In the genomic region with DNA sequence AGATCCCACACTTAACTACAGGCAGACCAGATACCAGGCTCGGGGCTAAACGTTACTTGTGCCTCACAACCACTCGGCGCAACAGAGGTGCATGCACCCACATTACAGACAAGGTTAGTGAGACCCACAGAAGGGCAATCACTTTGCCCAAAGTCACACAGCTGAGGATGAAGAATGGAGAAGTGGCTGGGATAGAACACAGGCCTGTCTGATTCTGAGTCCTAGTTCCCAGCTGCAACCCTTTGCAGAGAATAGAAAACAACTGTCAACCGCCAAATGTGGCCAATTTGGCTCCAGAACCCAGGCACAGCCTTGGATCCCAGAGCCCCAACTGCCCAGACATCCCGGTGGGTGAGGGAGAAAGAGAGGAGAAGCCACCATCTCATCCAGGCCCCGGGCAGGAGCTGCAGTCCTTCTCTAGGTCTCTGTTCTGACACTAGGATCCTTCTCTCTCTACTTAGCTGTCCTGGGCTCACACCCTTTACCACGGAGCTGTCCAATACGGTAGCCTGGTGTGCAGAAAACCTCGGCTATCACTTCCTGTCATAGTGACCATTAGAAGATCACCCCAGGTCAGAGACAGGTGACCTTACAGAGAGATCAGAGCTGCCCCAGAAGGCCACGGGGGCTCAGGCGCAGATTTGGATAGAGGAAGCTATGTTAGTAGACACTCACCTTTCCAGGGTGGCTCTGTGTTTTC, we compare ENCODE assay signal across 1 cellular context.
TF ChIP-seq lines count a peak whose summit lies in the region.

No MANE protein-coding gene starts in this region.

TF ChIP-seq in A549, 52 proteins besides CTCF, POLR2A, EP300 and RAD21 (continued from another document):
- TF ChIP-seq, protein P1, sequence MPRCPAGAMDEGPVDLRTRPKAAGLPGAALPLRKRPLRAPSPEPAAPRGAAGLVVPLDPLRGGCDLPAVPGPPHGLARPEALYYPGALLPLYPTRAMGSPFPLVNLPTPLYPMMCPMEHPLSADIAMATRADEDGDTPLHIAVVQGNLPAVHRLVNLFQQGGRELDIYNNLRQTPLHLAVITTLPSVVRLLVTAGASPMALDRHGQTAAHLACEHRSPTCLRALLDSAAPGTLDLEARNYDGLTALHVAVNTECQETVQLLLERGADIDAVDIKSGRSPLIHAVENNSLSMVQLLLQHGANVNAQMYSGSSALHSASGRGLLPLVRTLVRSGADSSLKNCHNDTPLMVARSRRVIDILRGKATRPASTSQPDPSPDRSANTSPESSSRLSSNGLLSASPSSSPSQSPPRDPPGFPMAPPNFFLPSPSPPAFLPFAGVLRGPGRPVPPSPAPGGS (IDR thresholded peaks at IDR 0.05), result no peak
- TF ChIP-seq ZFP36 (IDR thresholded peaks at IDR 0.05; ENCODE audit: borderline replicate concordance, partially characterized antibody) (no peak), HOXB13 (CRISPR knock-in tag; IDR thresholded peaks at IDR 0.05; ENCODE audit: low read depth) (no peak), NFE2L2 (conservative IDR thresholded peaks at IDR 0.05; ENCODE audit: low read length) (no peak), HOXB5 (CRISPR knock-in tag; IDR thresholded peaks at IDR 0.05) (no peak), FOXS1 (CRISPR knock-in tag; IDR thresholded peaks at IDR 0.05) (no peak), RCOR1 (IDR thresholded peaks at IDR 0.05; ENCODE audit: low read depth, low read length) (no peak), RARB (CRISPR knock-in tag; IDR thresholded peaks at IDR 0.05) (no peak), HEYL (CRISPR knock-in tag; IDR thresholded peaks at IDR 0.05) (no peak)
